Comparison of ENCODE assay signal across 1 cellular context in the genomic region with DNA sequence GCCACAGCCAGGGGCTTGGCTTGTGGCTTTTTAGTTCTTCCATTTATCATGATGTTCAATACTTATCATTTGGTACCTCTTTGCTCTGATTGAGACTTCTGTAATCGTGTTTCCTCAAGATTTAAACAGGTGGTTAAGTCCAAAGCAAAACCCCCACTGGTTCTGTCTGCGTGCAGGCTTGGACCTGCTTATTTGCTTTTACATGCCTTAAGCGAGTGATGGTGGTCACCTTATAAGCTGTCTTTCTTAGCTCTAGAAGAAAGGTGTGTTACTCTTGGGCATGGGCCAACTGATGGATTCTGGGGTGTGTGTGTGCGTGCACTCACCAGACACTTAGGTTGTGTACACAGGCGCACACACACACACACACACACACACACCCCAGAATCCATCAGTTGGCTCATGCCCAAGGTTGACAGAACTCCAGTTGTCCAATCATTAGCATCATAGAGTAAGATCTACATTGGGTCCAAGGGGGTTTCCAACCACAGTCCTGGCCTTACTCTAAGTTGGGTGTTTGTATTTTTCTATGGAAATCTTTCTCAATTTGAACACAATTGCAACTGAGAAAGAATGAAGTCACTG.
TF ChIP-seq lines count a peak whose summit lies in the region.

No MANE protein-coding gene starts in this region.

TF ChIP-seq in endothelial cell of umbilical vein, 7 proteins besides CTCF, POLR2A, EP300 and RAD21:
- TF ChIP-seq FOS (IDR thresholded peaks at IDR 0.05; ENCODE audit: borderline replicate concordance, insufficient read depth, low read length): no peak
- no peak for TF ChIP-seq EZH2 (IDR thresholded peaks at IDR 0.05; ENCODE audit: borderline replicate concordance, low read depth, low read length, severe bottlenecking)
- TF ChIP-seq JUN (IDR thresholded peaks at IDR 0.05; ENCODE audit: borderline replicate concordance, insufficient read depth, insufficient read length, low read depth): no peak
- TF ChIP-seq POLR2AphosphoS5 (IDR thresholded peaks at IDR 0.05; ENCODE audit: insufficient read depth, low read depth, low read length): no peak
- no peak for TF ChIP-seq GATA2 (IDR thresholded peaks at IDR 0.05; ENCODE audit: insufficient read depth, insufficient read length, low read depth, low read length)
- TF ChIP-seq MYC (IDR thresholded peaks at IDR 0.05; ENCODE audit: low read depth, low read length): no peak
- TF ChIP-seq, protein P1, sequence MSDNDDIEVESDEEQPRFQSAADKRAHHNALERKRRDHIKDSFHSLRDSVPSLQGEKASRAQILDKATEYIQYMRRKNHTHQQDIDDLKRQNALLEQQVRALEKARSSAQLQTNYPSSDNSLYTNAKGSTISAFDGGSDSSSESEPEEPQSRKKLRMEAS (IDR thresholded peaks at IDR 0.05; ENCODE audit: insufficient read depth, insufficient read length): no peak
